ENCODE assay signal across 10 cellular contexts in the genomic region with DNA sequence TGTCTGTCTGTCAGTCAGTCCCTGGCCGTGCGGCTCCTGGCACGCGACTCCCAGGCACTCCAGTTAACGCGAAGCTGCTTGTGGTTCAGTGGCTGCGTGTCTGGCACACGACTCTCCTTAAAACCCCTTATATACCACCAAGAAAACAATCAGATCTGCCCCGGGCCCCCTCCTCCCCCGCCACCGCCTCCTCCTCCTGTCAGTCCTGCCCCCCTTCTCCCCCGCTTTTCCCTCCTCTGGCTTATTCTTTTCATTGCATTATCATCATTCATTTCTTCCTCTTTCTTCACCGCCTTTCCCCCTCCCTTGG. TPM values are rescaled to one million over a fixed set of nuclear protein-coding genes. Genes with fewer than 3 reads are reported as not detected.
DNase-seq lines count a peak whose midpoint lies in the region; ATAC-seq and TF ChIP-seq lines count a peak whose summit lies in the region.
"Had no signal": no experiment of that assay in that cellular context is flagged by ENCODE, and none has a peak within 500 bp of the region (broad histone marks: within the 10 kb centered on the region; RNA-seq: fewer than 3 reads in every experiment).

A gene (minus strand): TSS at position 105 of the 310 bp plus-strand sequence. CDS start 705 bp downstream, outside the sequence.

- no CpG with 5 or more reads among the region's 13 CpGs for WGBS in mammary epithelial cell (ENCODE audit: low coverage, missing lambda C conversion rate)

- BruUV-seq in mammary epithelial cell (replicated peaks; lab: Mats Ljungman, UMichigan) = no TSS peak

- CTCF ChIA-PET in mammary epithelial cell (lab: Charles Lee; ENCODE audit: low non-redundant PET) = interaction anchor here (0.8 kb wide), 1 partner anchor 409 kb away, joined by 13 read pairs; no protein-coding TSS in a partner anchor

- H3K36me3 ChIP-seq in mammary epithelial cell (ENCODE audit: insufficient read depth, low read length) = no peaks in the 10 kb centered on the region

- peak within 1 kb of the TSS; percentile 96 for H3K4me3 Mint-ChIP-seq in stimulated activated naive CD8-positive, alpha-beta T cell treated with anti-CD3 and anti-CD28 coated beads, Interleukin-15, Interleukin-2, amounts not matched to agents 100 ng/mL and 50 ng/mL, for 24 hours
- peak within 1 kb of the TSS; percentile 76 for H3K4me3 Mint-ChIP-seq in mesothelial cell of epicardium

- H3K9me3 Mint-ChIP-seq in stimulated activated naive CD8-positive, alpha-beta T cell treated with anti-CD3 and anti-CD28 coated beads, Interleukin-15, Interleukin-2, amounts not matched to agents 100 ng/mL and 50 ng/mL, for 24 hours = no peaks in the 10 kb centered on the region
- peaks cover 2% of the 10 kb centered on the region for H3K9me3 Mint-ChIP-seq in mesothelial cell of epicardium

- no peak within 1 kb of the TSS for H3K9ac ChIP-seq in mammary epithelial cell (ENCODE audit: insufficient read depth, low read length)

- no peak for ATAC-seq in stimulated activated naive CD8-positive, alpha-beta T cell treated with anti-CD3 and anti-CD28 coated beads, Interleukin-15, Interleukin-2, amounts not matched to agents 100 U/mL and 50 U/mL, for 24 hours
- no peak for ATAC-seq in HG02798 (IDR thresholded peaks at IDR 0.05; ENCODE audit: poor library complexity, unreplicated experiment)

- peaks cover 94% of the 10 kb centered on the region for H3K27me3 Mint-ChIP-seq in stimulated activated naive CD8-positive, alpha-beta T cell treated with anti-CD3 and anti-CD28 coated beads, Interleukin-15, Interleukin-2, amounts not matched to agents 100 ng/mL and 50 ng/mL, for 24 hours
- H3K27me3 Mint-ChIP-seq in mesothelial cell of epicardium (ENCODE audit: low read depth) = peaks cover 97% of the 10 kb centered on the region

- peak within 1 kb of the TSS; percentile 82 for H3K27ac Mint-ChIP-seq in stimulated activated naive CD8-positive, alpha-beta T cell treated with anti-CD3 and anti-CD28 coated beads, Interleukin-15, Interleukin-2, amounts not matched to agents 100 ng/mL and 50 ng/mL, for 24 hours
- peak within 1 kb of the TSS; percentile 11 for H3K27ac Mint-ChIP-seq in mesothelial cell of epicardium

- H3K27me3 ChIP-seq in mammary epithelial cell (ENCODE audit: insufficient read depth, low read length) = peaks cover 53% of the 10 kb centered on the region

- DNase-seq in stimulated activated naive CD8-positive, alpha-beta T cell treated with anti-CD3 and anti-CD28 coated beads, Interleukin-15, Interleukin-2, amounts not matched to agents 100 U/mL and 50 U/mL, for 24 hours = no peak
- DNase-seq in mammary epithelial cell (no peak), mesothelial cell of epicardium (ENCODE audit: low spot score in 2 of 2, unreplicated experiment in 2 of 2) (no peak), NCI-H1436 (lab: John Stamatoyannopoulos, UW) (no peak), Ammon's horn (ENCODE audit: low spot score) (no peak), RKO (ENCODE audit: low spot score) (no peak)
- DNase-seq: NCI-H187 treated with DMSO at 0.1 percent for 48 hours had no signal

- H3K4me1 Mint-ChIP-seq in stimulated activated naive CD8-positive, alpha-beta T cell treated with anti-CD3 and anti-CD28 coated beads, Interleukin-15, Interleukin-2, amounts not matched to agents 100 ng/mL and 50 ng/mL, for 24 hours (ENCODE audit: low read depth) = peaks cover 60% of the 10 kb centered on the region
- H3K4me1 Mint-ChIP-seq in mesothelial cell of epicardium = peaks cover 30% of the 10 kb centered on the region

- no peaks in the 10 kb centered on the region for H3K9me3 ChIP-seq in mammary epithelial cell (replicated peaks; ENCODE audit: insufficient read depth, low read length)

- no peaks in the 10 kb centered on the region for H3K79me2 ChIP-seq in mammary epithelial cell (ENCODE audit: insufficient read depth, low read length)

- in situ Hi-C loops in mammary epithelial cell (cut with MboI; ENCODE audit: low sequenced_read_pairs in 2 of 2) = loop anchor here in 1 of 2 donors (25.0 kb wide), 1 partner anchor 179 kb away; no protein-coding TSS in a partner anchor

- intact Hi-C loops in mammary epithelial cell (cut with micrococcal nuclease) = no loop called here

- peaks cover 4% of the 10 kb centered on the region for H3K36me3 Mint-ChIP-seq in stimulated activated naive CD8-positive, alpha-beta T cell treated with anti-CD3 and anti-CD28 coated beads, Interleukin-15, Interleukin-2, amounts not matched to agents 100 ng/mL and 50 ng/mL, for 24 hours (ENCODE audit: low read depth)
- H3K36me3 Mint-ChIP-seq in mesothelial cell of epicardium = no peaks in the 10 kb centered on the region

- peak within 1 kb of the TSS; percentile 90 for H3K4me2 ChIP-seq in mammary epithelial cell (ENCODE audit: insufficient read depth, low read depth, low read length)

- peak within 1 kb of the TSS; percentile 25 to 56 (median 56) for H3K4me3 ChIP-seq in mammary epithelial cell (replicated peaks in 1 of 3; ENCODE audit: insufficient read depth in 1 of 3, low read depth in 2 of 3, low read length in 3 of 3)

- dilution Hi-C loops in mammary epithelial cell (cut with HindIII; ENCODE audit: low sequenced_read_pairs) = loop anchor here (25.0 kb wide), 1 partner anchor 179 kb away; no protein-coding TSS in a partner anchor

- TF ChIP-seq CTCF in mammary epithelial cell (conservative IDR thresholded peaks at IDR 0.05 in 1 of 2, IDR thresholded peaks at IDR 0.05 in 1 of 2; ENCODE audit: extremely low read depth in 1 of 2, insufficient read depth in 1 of 2, low read depth in 1 of 2, low read length in 2 of 2) (no peak), mesothelial cell of epicardium (IDR thresholded peaks at IDR 0.05; ENCODE audit: unreplicated experiment) (no peak)

- peaks cover 30% of the 10 kb centered on the region for H3K4me1 ChIP-seq in mammary epithelial cell (ENCODE audit: insufficient read depth, low read length)

- H4K20me1 ChIP-seq in mammary epithelial cell (ENCODE audit: insufficient read depth, low read length) = peaks cover 1% of the 10 kb centered on the region

- H2AFZ ChIP-seq in mammary epithelial cell (ENCODE audit: low read depth, low read length) = peak within 1 kb of the TSS; percentile 86

- no peak within 1 kb of the TSS for H3K27ac ChIP-seq in mammary epithelial cell (ENCODE audit: insufficient read depth, low read depth, low read length)

RNA-seq across cellular contexts. Expression of the gene that starts here (rescaled TPM):
- not detected for total RNA-seq in mammary epithelial cell
- not detected for polyA plus RNA-seq in mammary epithelial cell
- not detected for polyA minus RNA-seq in mammary epithelial cell
- not detected in 3 replicates for total RNA-seq in mesothelial cell of epicardium
- total RNA-seq: G401 had no signal
